10 cellular contexts compared by ENCODE assay signal in genomic region chr5:141528401-141528984, GRCh38. TPM values are rescaled to one million over a fixed set of nuclear protein-coding genes. Genes with fewer than 3 reads are reported as not detected.
DNase-seq lines count a peak whose midpoint lies in the region; ATAC-seq, FAIRE-seq and TF ChIP-seq lines count a peak whose summit lies in the region.
"Had no signal": no experiment of that assay in that cellular context is flagged by ENCODE, and none has a peak within 500 bp of the region (broad histone marks: within the 10 kb centered on the region; RNA-seq: fewer than 3 reads in every experiment).

No MANE protein-coding gene starts in this region.

- peaks cover 9 to 39% (median 35%) of the 10 kb centered on the region in 3 donors for H3K36me3 Mint-ChIP-seq in CD8-positive, alpha-beta memory T cell

- H3K9me3 Mint-ChIP-seq in CD8-positive, alpha-beta memory T cell = no peaks in the 10 kb centered on the region

- CTCF ChIA-PET in CD8-positive, alpha-beta memory T cell (lab: Charles Lee) = interaction anchor here (0.8 to 1.8 kb wide), 4 partner anchors 13 to 35 kb away, joined by 3 to 8 read pairs (median 6); no protein-coding TSS in a partner anchor
- CTCF ChIA-PET in HEK293T (lab: Yijun Ruan, JAX) = interaction anchor here (0.9 kb wide), 1 partner anchor 35 kb away, joined by 3 read pairs; no protein-coding TSS in a partner anchor

- H3K4me3 Mint-ChIP-seq in CD8-positive, alpha-beta memory T cell = no peak overlapping the region

- DNase-seq in CD8-positive, alpha-beta memory T cell = no peak
- DNase-seq in heart right ventricle = peak; percentile 40 to 64
- DNase-seq in HEK293T (ENCODE audit: extremely low spot score) = no peak
- no peak for DNase-seq in urothelium cell line (ENCODE audit: low spot score)
- DNase-seq: activated T-cell treated with anti-CD3 and anti-CD28 coated beads, Interleukin-2, amount 50 U/mL, for 1 hour; NCI-H1694 had no signal

- no peak overlapping the region for H3K9ac ChIP-seq in rectal smooth muscle tissue (ENCODE audit: low read length)

- intact Hi-C loops in heart right ventricle (cut with DNase I) = loop anchor here in 6 of 10 donors (2.0 to 10.0 kb wide), 7 partner anchors 26 to 116 kb away; partner anchors contain the start of genes PCDHGB7 (in 3 of the 6), PCDHGA10 (in 2 of the 6), PCDHGA11 (in 1 of the 6) and PCDHGA12 (in 1 of the 6)

- H3K27ac ChIP-seq in CD8-positive, alpha-beta memory T cell (ENCODE audit: low read depth, low read length) = no peak overlapping the region
- H3K27ac ChIP-seq in adipose tissue (ENCODE audit: low read depth, low read length) = peak overlapping the region; percentile 56
- H3K27ac ChIP-seq in heart right ventricle = peak overlapping the region; percentile 46 to 91 (median 86)
- peak overlapping the region; percentile 44 for H3K27ac ChIP-seq in rectal smooth muscle tissue (ENCODE audit: low read depth, low read length)

- no peaks in the 10 kb centered on the region for H3K27me3 ChIP-seq in CD8-positive, alpha-beta memory T cell (ENCODE audit: insufficient read depth, low read length, poor library complexity, severe bottlenecking)
- H3K27me3 ChIP-seq in heart right ventricle (no peaks in the 10 kb centered on the region), rectal smooth muscle tissue (ENCODE audit: control insufficient read depth, insufficient read depth, low read length) (no peaks in the 10 kb centered on the region)

- no peak for TF ChIP-seq CTCF in heart right ventricle (IDR thresholded peaks at IDR 0.05)

- no peak overlapping the region for H3K4me3 ChIP-seq in CD8-positive, alpha-beta memory T cell (ENCODE audit: low read length)
- H3K4me3 ChIP-seq in heart right ventricle (peak overlapping the region in 1 of 10 donors; percentile 5), rectal smooth muscle tissue (ENCODE audit: low read length) (no peak overlapping the region)

- H3K4me1 Mint-ChIP-seq in CD8-positive, alpha-beta memory T cell = peaks cover 6 to 9% (median 7%) of the 10 kb centered on the region in 3 donors

- no peaks in the 10 kb centered on the region for H3K9me3 ChIP-seq in CD8-positive, alpha-beta memory T cell (ENCODE audit: low read length)
- no peaks in the 10 kb centered on the region for H3K9me3 ChIP-seq in heart right ventricle

- no peak for FAIRE-seq in urothelium cell line (lab: Jason Lieb, UNC)

- H3K27me3 Mint-ChIP-seq in CD8-positive, alpha-beta memory T cell = peaks cover 0 to 3% of the 10 kb centered on the region in 2 donors

- H3K4me1 ChIP-seq in CD8-positive, alpha-beta memory T cell (ENCODE audit: insufficient read depth, low read length) = no peaks in the 10 kb centered on the region
- H3K4me1 ChIP-seq in heart right ventricle (peaks cover 4 to 59% (median 50%) of the 10 kb centered on the region in 9 donors), rectal smooth muscle tissue (ENCODE audit: control insufficient read depth, insufficient read depth, low read length) (peaks cover 16% of the 10 kb centered on the region)

- peaks cover 65% of the 10 kb centered on the region for H3K36me3 ChIP-seq in CD8-positive, alpha-beta memory T cell (ENCODE audit: insufficient read depth, low read length)
- H3K36me3 ChIP-seq in heart right ventricle (peaks cover 0 to 93% (median 12%) of the 10 kb centered on the region in 9 donors), rectal smooth muscle tissue (ENCODE audit: control insufficient read depth, insufficient read depth, low read length) (peaks cover 5% of the 10 kb centered on the region)

- 53 to 77% (median 62%) methylated on average over 10 of the region's 10 CpGs for WGBS in adipose tissue, 3 donors
- WGBS in heart right ventricle, 2 donors = 21 to 34% methylated on average over 10 of the region's 10 CpGs

- H3K27ac Mint-ChIP-seq in CD8-positive, alpha-beta memory T cell = peak overlapping the region in 6 of 8 donors; percentile 43 to 78 (median 65)

- ATAC-seq in heart right ventricle (peak; percentile 43 to 75 (median 56)), GM19463 (IDR thresholded peaks at IDR 0.05; ENCODE audit: unreplicated experiment) (no peak), HG02623 (IDR thresholded peaks at IDR 0.05; ENCODE audit: unreplicated experiment) (no peak)

- POLR2A ChIA-PET in CD8-positive, alpha-beta memory T cell (lab: Charles Lee) = no interaction called here
- POLR2A ChIA-PET in HEK293T (lab: Yijun Ruan, JAX) = no interaction called here

TF ChIP-seq in HEK293T, 16 proteins besides CTCF, POLR2A, EP300 and RAD21:
- TF ChIP-seq, protein P1, sequence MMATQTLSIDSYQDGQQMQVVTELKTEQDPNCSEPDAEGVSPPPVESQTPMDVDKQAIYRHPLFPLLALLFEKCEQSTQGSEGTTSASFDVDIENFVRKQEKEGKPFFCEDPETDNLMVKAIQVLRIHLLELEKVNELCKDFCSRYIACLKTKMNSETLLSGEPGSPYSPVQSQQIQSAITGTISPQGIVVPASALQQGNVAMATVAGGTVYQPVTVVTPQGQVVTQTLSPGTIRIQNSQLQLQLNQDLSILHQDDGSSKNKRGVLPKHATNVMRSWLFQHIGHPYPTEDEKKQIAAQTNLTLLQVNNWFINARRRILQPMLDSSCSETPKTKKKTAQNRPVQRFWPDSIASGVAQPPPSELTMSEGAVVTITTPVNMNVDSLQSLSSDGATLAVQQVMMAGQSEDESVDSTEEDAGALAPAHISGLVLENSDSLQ (IDR thresholded peaks at IDR 0.05) = no peak
- no peak for TF ChIP-seq CTBP1 (IDR thresholded peaks at IDR 0.05; ENCODE audit: borderline replicate concordance)
- TF ChIP-seq SP1 (IDR thresholded peaks at IDR 0.05) = no peak
- no peak for TF ChIP-seq HDGF (IDR thresholded peaks at IDR 0.05; ENCODE audit: borderline replicate concordance)
- no peak for TF ChIP-seq FOXK2 (IDR thresholded peaks at IDR 0.05)
- TF ChIP-seq LEF1 (IDR thresholded peaks at IDR 0.05; ENCODE audit: borderline replicate concordance) = no peak
- no peak for TF ChIP-seq ELF4 (IDR thresholded peaks at IDR 0.05)
- TF ChIP-seq SUZ12 (IDR thresholded peaks at IDR 0.05) = no peak
- no peak for TF ChIP-seq TARDBP (IDR thresholded peaks at IDR 0.05)
- TF ChIP-seq BHLHE40 (IDR thresholded peaks at IDR 0.05; ENCODE audit: borderline replicate concordance) = no peak
- TF ChIP-seq ARNT (IDR thresholded peaks at IDR 0.05) = no peak
- TF ChIP-seq FOXM1 (IDR thresholded peaks at IDR 0.05; ENCODE audit: borderline replicate concordance) = no peak
- TF ChIP-seq NFRKB (IDR thresholded peaks at IDR 0.05) = no peak
- TF ChIP-seq ZNF384 (IDR thresholded peaks at IDR 0.05) = no peak
TF ChIP-seq in HEK293T: peak in this region for 0.

RNA-seq across cellular contexts. Expression of gene PCDHGC5, which starts 39.6 kb away (rescaled TPM):
- not detected for total RNA-seq in CD8-positive, alpha-beta memory T cell
- polyA plus RNA-seq in CD8-positive, alpha-beta memory T cell = not detected
- polyA plus RNA-seq in adipose tissue (under 1 TPM; 0.06 to 0.56 (median 0.07) TPM), heart right ventricle (10 to 100 TPM in 1 of 2 donors, under 1 TPM in 1; 0.38 to 10.2 TPM)
- 1 to 10 TPM; 2.2 to 4.9 (median 3.3) TPM for total RNA-seq in heart right ventricle

RNA-seq across cellular contexts. Expression of gene PCDHGC4, which starts 43.7 kb away (rescaled TPM):
- total RNA-seq in CD8-positive, alpha-beta memory T cell = not detected
- not detected for polyA plus RNA-seq in CD8-positive, alpha-beta memory T cell
- polyA plus RNA-seq in adipose tissue = under 1 TPM; 0.05 to 0.34 (median 0.15) TPM
- 1 to 10 TPM; 1.7 to 4.3 (median 3.1) TPM for total RNA-seq in heart right ventricle
- 1 to 10 TPM in 1 of 2 donors, under 1 TPM in 1; 0.12 to 5.0 TPM for polyA plus RNA-seq in heart right ventricle

RNA-seq across cellular contexts. Expression of gene PCDHGC3, which starts 52.7 kb away (rescaled TPM):
- under 1 TPM; 0.11 to 0.15 TPM for total RNA-seq in CD8-positive, alpha-beta memory T cell
- not detected for polyA plus RNA-seq in CD8-positive, alpha-beta memory T cell
- polyA plus RNA-seq in adipose tissue (100 to 1,000 TPM in 1 of 3 donors, 10 to 100 TPM in 2; 21.7 to 106 (median 37.2) TPM), heart right ventricle (10 to 100 TPM; 43.4 to 48.6 TPM)
- 10 to 100 TPM; 12.8 to 19.5 (median 15.9) TPM for total RNA-seq in heart right ventricle

Comparison
In these comparisons a context has a peak if more than half of its experiments do, and no peak if none do; other contexts are left out.
1. DNase-seq: peak in heart right ventricle (2 of 2); none in CD8-positive, alpha-beta memory T cell (0 of 5), HEK293T (single experiment) and urothelium cell line (single experiment).
2. ATAC-seq: peak in heart right ventricle (8 of 8); none in GM19463 (single experiment) and HG02623 (single experiment).
3. RNA of gene PCDHGC3, which starts 52.7 kb away (polyA plus RNA-seq): 43.4 to 48.6 TPM in heart right ventricle and 21.7 to 106 TPM in adipose tissue; not detected in CD8-positive, alpha-beta memory T cell (single experiment); every median in the first group is over 10 times any median in the second.